Comparison of ENCODE assay signal across 17 cellular contexts in genomic region chr7:76202666-76203030, GRCh38. TPM values are rescaled to one million over a fixed set of nuclear protein-coding genes. Genes with fewer than 3 reads are reported as not detected.
DNase-seq lines count a peak whose midpoint lies in the region; ATAC-seq, FAIRE-seq and TF ChIP-seq lines count a peak whose summit lies in the region.
"Had no signal": no experiment of that assay in that cellular context is flagged by ENCODE, and none has a peak within 500 bp of the region (broad histone marks: within the 10 kb centered on the region; RNA-seq: fewer than 3 reads in every experiment).

No MANE protein-coding gene starts in this region.

- H3K36me3 ChIP-seq in HepG2 (replicated peaks in 1 of 2; ENCODE audit: control insufficient read depth in 1 of 2, insufficient read depth in 2 of 2, low read length in 2 of 2): no peaks in the 10 kb centered on the region
- H3K36me3 ChIP-seq in right lobe of liver: no peaks in the 10 kb centered on the region
- no peaks in the 10 kb centered on the region for H3K36me3 ChIP-seq in iPS-15b (ENCODE audit: control insufficient read depth, insufficient read depth, low read length)
- H3K36me3 ChIP-seq: breast epithelium, gastroesophageal sphincter, SJCRH30 had no signal

- H3K4me2 ChIP-seq in HepG2 (ENCODE audit: low read depth, low read length): no peak overlapping the region

- TF ChIP-seq RAD21 in HepG2 (CRISPR knock-in tag; IDR thresholded peaks at IDR 0.05): no peak

- H3K9me3 ChIP-seq in HepG2 (ENCODE audit: low read length) (no peaks in the 10 kb centered on the region), right lobe of liver (no peaks in the 10 kb centered on the region), iPS-15b (ENCODE audit: control insufficient read depth, insufficient read depth, low read length) (no peaks in the 10 kb centered on the region)
- H3K9me3 ChIP-seq: breast epithelium, gastroesophageal sphincter, SJCRH30 had no signal

- no peaks in the 10 kb centered on the region for H3K4me1 Mint-ChIP-seq in activated naive CD4-positive, alpha-beta T cell treated with anti-CD3 and anti-CD28 coated beads, Interleukin-2, amount 10 ng/mL, durations not matched to agents 7 days and 5 days

- no peaks in the 10 kb centered on the region for H3K9me3 Mint-ChIP-seq in activated naive CD4-positive, alpha-beta T cell treated with anti-CD3 and anti-CD28 coated beads, Interleukin-2, amount 10 ng/mL, durations not matched to agents 7 days and 5 days
- H3K9me3 Mint-ChIP-seq: dendritic cell treated with granulocyte-macrophage colony-stimulating factor and Interleukin-4, amounts not matched to agents 40 ng/mL and 50 ng/mL, for 4 days had no signal

- H3K27ac Mint-ChIP-seq in activated naive CD4-positive, alpha-beta T cell treated with anti-CD3 and anti-CD28 coated beads, Interleukin-2, amount 10 ng/mL, durations not matched to agents 7 days and 5 days: no peak overlapping the region
- H3K27ac Mint-ChIP-seq: dendritic cell treated with granulocyte-macrophage colony-stimulating factor and Interleukin-4, amounts not matched to agents 40 ng/mL and 50 ng/mL, for 4 days had no signal

- H3K9ac ChIP-seq in HepG2 (ENCODE audit: insufficient read depth, low read depth, low read length) (no peak overlapping the region), iPS-15b (ENCODE audit: low read depth, low read length) (no peak overlapping the region)

- intact Hi-C loops in HepG2 (cut with micrococcal nuclease; ENCODE audit: unreplicated experiment): no loop called here
- intact Hi-C loops in right lobe of liver (cut with DNase I): no loop called here

- CTCF ChIA-PET in HepG2 (lab: Yijun Ruan, JAX; ENCODE audit: low intra/inter-chr PET ratio, low total read pairs): interaction anchor here (0.9 kb wide), 2 partner anchors 111 to 115 kb away, joined by 3 read pairs; no protein-coding TSS in a partner anchor
- CTCF ChIA-PET in activated naive CD4-positive, alpha-beta T cell treated with anti-CD3 and anti-CD28 coated beads, Interleukin-2, amount 10 ng/mL, durations not matched to agents 7 days and 5 days (lab: Charles Lee): interaction anchor here (1.0 to 1.9 kb wide), 5 partner anchors 10 to 111 kb away, joined by 3 to 8 read pairs (median 3); no protein-coding TSS in a partner anchor

- in situ Hi-C loops in HepG2 (cut with HindIII; ENCODE audit: extremely low pct_ligation_motif_present, low pct_unique_long_range_greater_than_20kb): no loop called here
- in situ Hi-C loops in SK-MEL-5 (cut with HindIII; ENCODE audit: low pct_unique_long_range_greater_than_20kb, low sequenced_read_pairs): no loop called here

- no peak overlapping the region for H2AFZ ChIP-seq in HepG2 (ENCODE audit: low read length)

- ATAC-seq in HepG2 (peak; percentile 21), right lobe of liver (no peak)

- POLR2A ChIA-PET in HepG2 (lab: Yijun Ruan, JAX): no interaction called here

- TF ChIP-seq CTCF in HepG2 (CRISPR knock-in tag; IDR thresholded peaks at IDR 0.05): no peak
- no peak for TF ChIP-seq CTCF in right lobe of liver (IDR thresholded peaks at IDR 0.05)

- no peak for DNase-seq in HepG2 (ENCODE audit: low spot score)
- no peak for DNase-seq in right lobe of liver
- peak; percentile 51 for DNase-seq in SK-MEL-5 (ENCODE audit: low read depth, low spot score)
- no peak for DNase-seq in activated naive CD4-positive, alpha-beta T cell treated with anti-CD3 and anti-CD28 coated beads, Interleukin-2, amount 10 ng/mL, durations not matched to agents 7 days and 5 days
- DNase-seq in NK-92 treated with Interleukin-12 subunit alpha and Interleukin-12 subunit beta, amount 100 ng/mL, for 24 hours (lab: John Stamatoyannopoulos, UW): no peak
- DNase-seq in hepatic stellate cell (ENCODE audit: low spot score): no peak
- DNase-seq: activated CD4-positive, CD25-positive, alpha-beta regulatory T cell treated with anti-CD3 and anti-CD28 coated beads, Interleukin-2, amount 50 U/mL, for 72 hours; erythroblast; NCI-H510A; OCI-M1; SJCRH30; stimulated activated CD4-positive, alpha-beta T cell treated with anti-CD3 and anti-CD28 coated beads, Interleukin-2, amount 100 ng/mL, for 48 hours; T-helper 9 cell had no signal

- no peak for TF ChIP-seq EP300 in HepG2 (IDR thresholded peaks at IDR 0.05; ENCODE audit: low read depth in 2 of 2, low read length in 2 of 2)
- no peak for TF ChIP-seq EP300 in HepG2 (CRISPR knock-in tag; IDR thresholded peaks at IDR 0.05; ENCODE audit: borderline replicate concordance)

- no peak overlapping the region for H3K4me3 Mint-ChIP-seq in activated naive CD4-positive, alpha-beta T cell treated with anti-CD3 and anti-CD28 coated beads, Interleukin-2, amount 10 ng/mL, durations not matched to agents 7 days and 5 days
- H3K4me3 Mint-ChIP-seq: dendritic cell treated with granulocyte-macrophage colony-stimulating factor and Interleukin-4, amounts not matched to agents 40 ng/mL and 50 ng/mL, for 4 days had no signal

- no peaks in the 10 kb centered on the region for H4K20me1 ChIP-seq in HepG2 (ENCODE audit: insufficient read depth, low read length)

- no peaks in the 10 kb centered on the region for H3K27me3 ChIP-seq in HepG2 (ENCODE audit: control insufficient read depth in 1 of 2, insufficient read depth in 2 of 2, low read length in 2 of 2)
- H3K27me3 ChIP-seq in right lobe of liver: peaks cover 0 to 4% of the 10 kb centered on the region in 2 donors
- H3K27me3 ChIP-seq in iPS-15b (ENCODE audit: control insufficient read depth, insufficient read depth, low read length): peaks cover 3% of the 10 kb centered on the region
- H3K27me3 ChIP-seq: SJCRH30 had no signal

- no TSS peak for BruUV-seq in HepG2 (replicated peaks; lab: Mats Ljungman, UMichigan)

- H3K27ac ChIP-seq in HepG2 (ENCODE audit: extremely low read length, insufficient read depth, low read length) (no peak overlapping the region), right lobe of liver (no peak overlapping the region)
- H3K27ac ChIP-seq: breast epithelium, gastroesophageal sphincter, SJCRH30 had no signal

- H3K4me3 ChIP-seq in HepG2 (replicated peaks in 1 of 3; ENCODE audit: insufficient read depth in 1 of 3, low read depth in 2 of 3, low read length in 3 of 3) (no peak overlapping the region), right lobe of liver (no peak overlapping the region), iPS-15b (ENCODE audit: low read depth, low read length) (peak overlapping the region; percentile 46)
- H3K4me3 ChIP-seq: gastroesophageal sphincter had no signal

- FAIRE-seq in HepG2 (lab: Jason Lieb, UNC): no peak

- WGBS in HepG2 (ENCODE audit: low lambda C conversion rate): 9% methylated on average over 4 of the region's 8 CpGs
- 0% methylated on average over 2 of the region's 8 CpGs for WGBS in right lobe of liver (ENCODE audit: insufficient coverage, low coverage, low lambda C conversion rate, missing lambda C conversion rate)

- H3K4me1 ChIP-seq in HepG2 (ENCODE audit: insufficient read depth, low read length) (peaks cover 12% of the 10 kb centered on the region), right lobe of liver (no peaks in the 10 kb centered on the region), iPS-15b (ENCODE audit: control insufficient read depth, insufficient read depth, low read length) (peaks cover 8% of the 10 kb centered on the region)
- H3K4me1 ChIP-seq: breast epithelium, SJCRH30 had no signal

- no peaks in the 10 kb centered on the region for H3K79me2 ChIP-seq in HepG2 (ENCODE audit: insufficient read depth, low read length)

- no peak for TF ChIP-seq POLR2A in HepG2 (IDR thresholded peaks at IDR 0.05; ENCODE audit: insufficient read depth in 1 of 2, low read depth in 2 of 2, low read length in 2 of 2)
- no peak for TF ChIP-seq POLR2A in right lobe of liver (IDR thresholded peaks at IDR 0.05)

- H3K27me3 Mint-ChIP-seq in activated naive CD4-positive, alpha-beta T cell treated with anti-CD3 and anti-CD28 coated beads, Interleukin-2, amount 10 ng/mL, durations not matched to agents 7 days and 5 days: peaks cover 26% of the 10 kb centered on the region

- H3K36me3 Mint-ChIP-seq in activated naive CD4-positive, alpha-beta T cell treated with anti-CD3 and anti-CD28 coated beads, Interleukin-2, amount 10 ng/mL, durations not matched to agents 7 days and 5 days: no peaks in the 10 kb centered on the region

TF ChIP-seq in HepG2, 621 proteins besides CTCF, POLR2A, EP300 and RAD21:
- TF ChIP-seq EZH2 (conservative IDR thresholded peaks at IDR 0.05; ENCODE audit: low read depth, low read length) (no peak), ZNF558 (CRISPR knock-in tag; IDR thresholded peaks at IDR 0.05; ENCODE audit: borderline replicate concordance) (0 out of 2 replicates have a peak, but pooled peaks have one; percentile 1)

RNA-seq across cellular contexts. Expression of gene SRRM3, which starts 1.0 kb away (rescaled TPM):
- total RNA-seq in HepG2 (2016; rRNA removed; fragmentation: Illumina TruSeq; extraction: Trizol): 0.11 and 0.13 TPM in 2 replicates
- total RNA-seq in HepG2 (2016; cell fraction: cytosol; rRNA removed; fragmentation: Illumina TruSeq; extraction: Trizol; ENCODE audit: low read depth): 0.09 TPM in 1 of 2 replicates, not detected in the other
- total RNA-seq in HepG2 (2016; cell fraction: insoluble cytoplasmic fraction; rRNA removed; fragmentation: Illumina TruSeq; extraction: Trizol): 0.09 and 0.24 TPM in 2 replicates
- 0.06 and 0.10 TPM in 2 replicates for total RNA-seq in HepG2 (2016; cell fraction: membrane; rRNA removed; fragmentation: Illumina TruSeq; extraction: Trizol)
- total RNA-seq in HepG2 (2016; cell fraction: nucleus; rRNA removed; fragmentation: Illumina TruSeq; extraction: Trizol): 0.22 and 0.47 TPM in 2 replicates
- polyA plus RNA-seq in HepG2 (2011; rRNA removed): 0.54 and 0.59 TPM in 2 replicates
- 0.09 and 0.23 TPM in 2 replicates for polyA plus RNA-seq in HepG2 (2011; cell fraction: cytosol; rRNA removed)
- polyA plus RNA-seq in HepG2 (2011; cell fraction: nucleus; rRNA removed): 1.7 and 2.2 TPM in 2 replicates
- 0.71 and 0.80 TPM in 2 replicates for polyA plus RNA-seq in HepG2 (2012)
- not detected in 2 replicates for polyA plus RNA-seq in HepG2 (2016; cell fraction: cytosol; fragmentation: Illumina TruSeq; extraction: Trizol; ENCODE audit: low read depth)
- polyA plus RNA-seq in HepG2 (2016; cell fraction: insoluble cytoplasmic fraction; fragmentation: Illumina TruSeq; extraction: Trizol; ENCODE audit: low read depth): 0.21 and 0.25 TPM in 2 replicates
- polyA plus RNA-seq in HepG2 (2016; cell fraction: membrane; fragmentation: Illumina TruSeq; extraction: Trizol; ENCODE audit: low read depth): 0.11 TPM in 1 of 2 replicates, not detected in the other
- polyA plus RNA-seq in HepG2 (2016; cell fraction: nucleus; fragmentation: Illumina TruSeq; extraction: Trizol; ENCODE audit: insufficient read depth, low read depth): 1.1 and 1.3 TPM in 2 replicates
- 0.12 and 1.4 TPM in 2 replicates for polyA minus RNA-seq in HepG2 (2011; rRNA and poly(A)+ RNA removed; ENCODE audit: low replicate concordance)
- 0.30 TPM in 1 of 2 replicates, not detected in the other for polyA minus RNA-seq in HepG2 (2011; cell fraction: cytosol; rRNA and poly(A)+ RNA removed)
- polyA minus RNA-seq in HepG2 (2011; cell fraction: nucleus; rRNA and poly(A)+ RNA removed): 0.26 and 0.37 TPM in 2 replicates
- under 1 TPM in 4 of 6 experiments, not detected in 2; 0.14 to 0.37 (median 0.19) TPM for total RNA-seq in right lobe of liver
- total RNA-seq in SK-MEL-5 (2014; rRNA removed; shearing (Covaris generic)): 13.1 and 16.4 TPM in 2 replicates
- polyA plus RNA-seq in SK-MEL-5 (2015; cell fraction: cytosol; rRNA removed): 38.8 and 44.1 TPM in 2 replicates
- polyA plus RNA-seq in SK-MEL-5 (2015; cell fraction: nucleus; rRNA removed): 27.2 and 35.6 TPM in 2 replicates
